ENCODE assay signal across 28 cellular contexts in the genomic region with DNA sequence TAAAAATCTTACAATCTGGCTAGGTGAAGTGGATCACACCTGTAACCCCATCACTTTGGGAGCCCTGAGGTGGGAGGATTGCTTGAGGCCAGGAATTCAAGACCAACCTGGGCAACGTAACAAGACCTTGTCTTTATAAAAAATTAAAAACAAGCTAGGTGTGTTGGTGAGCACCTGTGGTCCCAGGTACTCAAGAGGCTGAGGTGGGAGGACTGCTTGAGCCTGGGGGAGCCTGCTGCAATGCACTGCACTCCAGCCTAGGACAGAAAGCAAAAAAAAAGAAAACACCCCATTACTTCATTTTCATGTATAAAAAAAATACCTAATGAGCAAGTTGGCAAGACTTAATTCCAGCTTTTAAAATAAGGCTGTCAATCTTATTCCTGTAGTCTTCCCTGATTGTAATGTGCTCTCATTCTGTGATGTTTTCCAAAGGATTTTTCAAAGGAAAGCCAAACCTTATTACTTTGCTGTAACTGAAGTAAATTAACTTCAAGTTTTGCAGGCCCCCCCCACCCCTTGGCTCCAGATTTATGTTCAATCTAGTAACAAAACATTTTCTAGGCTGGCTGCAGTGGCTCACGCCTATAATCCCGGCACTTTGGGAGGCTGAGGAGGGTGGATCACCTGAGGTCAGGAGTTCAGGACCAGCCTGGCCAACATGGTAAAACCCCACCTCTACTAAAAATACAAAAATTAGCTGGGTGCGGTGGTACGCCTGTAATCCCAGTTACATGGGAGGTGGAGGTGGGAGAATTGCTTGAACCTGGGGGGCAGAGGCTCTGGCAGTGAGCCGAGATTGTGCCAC. TPM values are rescaled to one million over a fixed set of nuclear protein-coding genes. Genes with fewer than 3 reads are reported as not detected.
DNase-seq lines count a peak whose midpoint lies in the region; ATAC-seq and TF ChIP-seq lines count a peak whose summit lies in the region.
"Had no signal": no experiment of that assay in that cellular context is flagged by ENCODE, and none has a peak within 500 bp of the region (broad histone marks: within the 10 kb centered on the region; RNA-seq: fewer than 3 reads in every experiment).

No MANE protein-coding gene starts in this region.

- H3K4me2 ChIP-seq in DOHH2 (ENCODE audit: low read length), result 0 out of 2 replicates have a peak overlapping the region, but pooled peaks have one; percentile 3
- H3K4me2 ChIP-seq: BLaER1 had no signal

- H3K27ac ChIP-seq in DOHH2 (ENCODE audit: low read depth, low read length), result peak overlapping the region; percentile 81
- H3K27ac ChIP-seq: BLaER1, dorsolateral prefrontal cortex, prostate gland, stomach had no signal

- no peak for DNase-seq in T-helper 1 cell
- DNase-seq in T-helper 17 cell, result no peak
- no peak for DNase-seq in mesothelial cell of epicardium (ENCODE audit: low spot score in 2 of 2, unreplicated experiment in 2 of 2)
- no peak for DNase-seq in activated CD8-positive, alpha-beta memory T cell treated with anti-CD3 and anti-CD28 coated beads, Interleukin-2, amount 50 U/mL, for 4 hours
- DNase-seq in NCI-H2227 (lab: John Stamatoyannopoulos, UW; ENCODE audit: unreplicated experiment), result no peak
- no peak for DNase-seq in CD1c-positive myeloid dendritic cell (ENCODE audit: extremely low spot score)
- DNase-seq: 8988T; activated CD4-positive, alpha-beta T cell treated with anti-CD3 and anti-CD28 coated beads, Interleukin-2, amount 50 U/mL, for 4 hours; amygdala; caudate nucleus; dorsolateral prefrontal cortex; kidney glomerular epithelial cell; mammary epithelial cell; NCI-H146; NCI-H2171; NCI-H748 treated with DMSO at 0.1 percent for 48 hours; nephron progenitor cell; stomach; trophoblast cell had no signal

- H3K79me2 ChIP-seq in DOHH2 (ENCODE audit: control insufficient read depth, low read length), result peaks cover 31% of the 10 kb centered on the region

- no peaks in the 10 kb centered on the region for H4K20me1 ChIP-seq in DOHH2 (ENCODE audit: control insufficient read depth, insufficient read depth, low read depth, low read length)

- peaks cover 33% of the 10 kb centered on the region for H3K4me1 ChIP-seq in DOHH2 (ENCODE audit: control insufficient read depth, low read length)
- H3K4me1 ChIP-seq: prostate gland had no signal

- H3K4me3 Mint-ChIP-seq in T-helper 1 cell treated with Interleukin-12 subunit alpha and Interleukin-12 subunit beta and Interleukin-4 antibody, amounts not matched to agents 30 μg/mL and 1 μg/mL, for 36 hours, result no peak overlapping the region
- H3K4me3 Mint-ChIP-seq in T-helper 17 cell, result peak overlapping the region; percentile 36
- H3K4me3 Mint-ChIP-seq in mesothelial cell of epicardium, result no peak overlapping the region
- H3K4me3 Mint-ChIP-seq: activated T-helper 1 cell treated with anti-CD3 and anti-CD28 coated beads, Interleukin-12 subunit alpha, Interleukin-12 subunit beta, Interleukin-2, Interleukin-4 antibody, amounts not matched to agents 30 ng/mL and 10 ng/mL and 1 ng/mL, durations not matched to agents 14 hours and 24 hours and 36 hours; nephron progenitor cell had no signal

- peaks cover 77% of the 10 kb centered on the region for H3K36me3 ChIP-seq in DOHH2 (ENCODE audit: control insufficient read depth, low read length)

- H3K9me2 ChIP-seq in DOHH2 (replicated peaks; ENCODE audit: control insufficient read depth, low read length), result no peaks in the 10 kb centered on the region

- H3K27me3 ChIP-seq in DOHH2 (ENCODE audit: control insufficient read depth, low read length), result no peaks in the 10 kb centered on the region
- H3K27me3 ChIP-seq: BLaER1, dorsolateral prefrontal cortex, stomach had no signal

- no peak for ATAC-seq in T-helper 17 cell
- ATAC-seq: esophagus mucosa, Panc1 had no signal

- H3K36me3 Mint-ChIP-seq in T-helper 1 cell treated with Interleukin-12 subunit alpha and Interleukin-12 subunit beta and Interleukin-4 antibody, amounts not matched to agents 30 μg/mL and 1 μg/mL, for 36 hours (ENCODE audit: low read depth), result peaks cover 38% of the 10 kb centered on the region
- H3K36me3 Mint-ChIP-seq in T-helper 17 cell (ENCODE audit: low read depth) (peaks cover 2% of the 10 kb centered on the region), mesothelial cell of epicardium (peaks cover 24% of the 10 kb centered on the region)

- no peaks in the 10 kb centered on the region for H3K27me3 Mint-ChIP-seq in T-helper 1 cell treated with Interleukin-12 subunit alpha and Interleukin-12 subunit beta and Interleukin-4 antibody, amounts not matched to agents 30 μg/mL and 1 μg/mL, for 36 hours (ENCODE audit: low read depth)
- H3K27me3 Mint-ChIP-seq in T-helper 17 cell (no peaks in the 10 kb centered on the region), mesothelial cell of epicardium (ENCODE audit: low read depth) (no peaks in the 10 kb centered on the region)

- H3K4me3 ChIP-seq in DOHH2 (ENCODE audit: low read length), result no peak overlapping the region
- H3K4me3 ChIP-seq: BLaER1, dorsolateral prefrontal cortex, HAP-1, prostate gland, SK-N-MC, stomach had no signal

- peak overlapping the region; percentile 19 for H3K27ac Mint-ChIP-seq in T-helper 1 cell treated with Interleukin-12 subunit alpha and Interleukin-12 subunit beta and Interleukin-4 antibody, amounts not matched to agents 30 μg/mL and 1 μg/mL, for 36 hours
- peak overlapping the region; percentile 82 for H3K27ac Mint-ChIP-seq in T-helper 17 cell
- peak overlapping the region; percentile 39 for H3K27ac Mint-ChIP-seq in mesothelial cell of epicardium
- H3K27ac Mint-ChIP-seq: nephron progenitor cell had no signal

- no peaks in the 10 kb centered on the region for H3K9me3 ChIP-seq in DOHH2 (ENCODE audit: control insufficient read depth, insufficient read depth, low read length)
- H3K9me3 ChIP-seq in T-helper 17 cell (ENCODE audit: control insufficient read depth, low read length, poor library complexity, severe bottlenecking), result no peaks in the 10 kb centered on the region
- H3K9me3 ChIP-seq: BLaER1, HAP-1, prostate gland, stomach had no signal

- H3K4me1 Mint-ChIP-seq in T-helper 1 cell treated with Interleukin-12 subunit alpha and Interleukin-12 subunit beta and Interleukin-4 antibody, amounts not matched to agents 30 μg/mL and 1 μg/mL, for 36 hours (ENCODE audit: low read depth), result peaks cover 17% of the 10 kb centered on the region
- H3K4me1 Mint-ChIP-seq in T-helper 17 cell (peaks cover 24% of the 10 kb centered on the region), mesothelial cell of epicardium (peaks cover 15% of the 10 kb centered on the region)

- no peaks in the 10 kb centered on the region for H3K9me3 Mint-ChIP-seq in T-helper 1 cell treated with Interleukin-12 subunit alpha and Interleukin-12 subunit beta and Interleukin-4 antibody, amounts not matched to agents 30 μg/mL and 1 μg/mL, for 36 hours
- no peaks in the 10 kb centered on the region for H3K9me3 Mint-ChIP-seq in mesothelial cell of epicardium
- H3K9me3 Mint-ChIP-seq: activated T-helper 1 cell treated with anti-CD3 and anti-CD28 coated beads, Interleukin-12 subunit alpha, Interleukin-12 subunit beta, Interleukin-2, Interleukin-4 antibody, amounts not matched to agents 30 ng/mL and 10 ng/mL and 1 ng/mL, durations not matched to agents 14 hours and 24 hours and 36 hours; nephron progenitor cell had no signal

- peaks cover 65% of the 10 kb centered on the region for H3F3A ChIP-seq in DOHH2 (ENCODE audit: control insufficient read depth, insufficient read depth)

- TF ChIP-seq CTCF in DOHH2 (IDR thresholded peaks at IDR 0.05; ENCODE audit: low read depth, low read length, poor library complexity, severe bottlenecking), result no peak
- TF ChIP-seq CTCF in mesothelial cell of epicardium (IDR thresholded peaks at IDR 0.05; ENCODE audit: unreplicated experiment), result no peak

RNA-seq across cellular contexts. Expression of gene ZCCHC8, which starts 3.3 kb away (rescaled TPM):
- total RNA-seq in T-helper 17 cell, result 10 to 100 TPM; 53.0 to 60.3 TPM
- total RNA-seq in mesothelial cell of epicardium, result 27.2 to 28.6 TPM (median 28.4 TPM) in 3 replicates

RNA-seq across cellular contexts. Expression of gene RSRC2, which starts 22.7 kb away (rescaled TPM):
- total RNA-seq in T-helper 17 cell, result 100 to 1,000 TPM; 292 to 297 TPM
- total RNA-seq in mesothelial cell of epicardium, result 124 to 131 TPM (median 131 TPM) in 3 replicates

RNA-seq across cellular contexts. Expression of gene KNTC1, which starts 23.1 kb away (rescaled TPM):
- total RNA-seq in T-helper 17 cell (10 to 100 TPM; 24.1 to 25.1 TPM), mesothelial cell of epicardium (43.1 to 47.8 TPM (median 43.6 TPM) in 3 replicates)

Comparison
In these comparisons a context has a peak if more than half of its experiments do, and no peak if none do; other contexts are left out.
1. H3K27ac Mint-ChIP-seq: peak in every context shown above with its lines; median percentile 82 in T-helper 17 cell; 39 in mesothelial cell of epicardium; 19 in T-helper 1 cell treated with Interleukin-12 subunit alpha and Interleukin-12 subunit beta and Interleukin-4 antibody, amounts not matched to agents 30 μg/mL and 1 μg/mL, for 36 hours.